1 cellular context compared by ENCODE assay signal in the genomic region with DNA sequence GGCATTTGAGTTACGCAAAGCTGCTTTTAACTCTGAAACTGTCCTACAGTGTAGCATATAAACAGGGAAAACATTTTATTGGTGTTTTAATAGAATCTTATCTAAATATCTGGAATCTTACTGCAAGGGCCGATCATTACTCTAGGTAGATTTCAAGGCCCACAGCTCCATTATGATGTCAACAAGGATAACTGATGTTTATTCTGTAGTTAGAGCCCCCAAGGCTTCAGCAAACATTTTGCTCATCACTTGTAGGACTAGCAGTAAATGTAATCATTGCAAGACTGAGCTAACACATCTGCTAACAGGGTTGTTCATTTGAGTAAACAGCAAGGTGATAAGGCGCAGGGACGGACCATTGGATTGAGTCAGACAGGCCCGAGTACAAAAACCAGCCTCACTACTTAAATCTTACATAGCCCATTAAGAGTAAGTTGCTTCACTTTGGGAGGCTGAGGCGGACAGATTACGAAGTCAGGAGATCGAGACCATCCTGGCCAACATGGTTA.
TF ChIP-seq lines count a peak whose summit lies in the region.

No MANE protein-coding gene starts in this region.

TF ChIP-seq in HepG2, 621 proteins besides CTCF, POLR2A, EP300 and RAD21 (continued from another document and continues in another):
- TF ChIP-seq, protein P1, sequence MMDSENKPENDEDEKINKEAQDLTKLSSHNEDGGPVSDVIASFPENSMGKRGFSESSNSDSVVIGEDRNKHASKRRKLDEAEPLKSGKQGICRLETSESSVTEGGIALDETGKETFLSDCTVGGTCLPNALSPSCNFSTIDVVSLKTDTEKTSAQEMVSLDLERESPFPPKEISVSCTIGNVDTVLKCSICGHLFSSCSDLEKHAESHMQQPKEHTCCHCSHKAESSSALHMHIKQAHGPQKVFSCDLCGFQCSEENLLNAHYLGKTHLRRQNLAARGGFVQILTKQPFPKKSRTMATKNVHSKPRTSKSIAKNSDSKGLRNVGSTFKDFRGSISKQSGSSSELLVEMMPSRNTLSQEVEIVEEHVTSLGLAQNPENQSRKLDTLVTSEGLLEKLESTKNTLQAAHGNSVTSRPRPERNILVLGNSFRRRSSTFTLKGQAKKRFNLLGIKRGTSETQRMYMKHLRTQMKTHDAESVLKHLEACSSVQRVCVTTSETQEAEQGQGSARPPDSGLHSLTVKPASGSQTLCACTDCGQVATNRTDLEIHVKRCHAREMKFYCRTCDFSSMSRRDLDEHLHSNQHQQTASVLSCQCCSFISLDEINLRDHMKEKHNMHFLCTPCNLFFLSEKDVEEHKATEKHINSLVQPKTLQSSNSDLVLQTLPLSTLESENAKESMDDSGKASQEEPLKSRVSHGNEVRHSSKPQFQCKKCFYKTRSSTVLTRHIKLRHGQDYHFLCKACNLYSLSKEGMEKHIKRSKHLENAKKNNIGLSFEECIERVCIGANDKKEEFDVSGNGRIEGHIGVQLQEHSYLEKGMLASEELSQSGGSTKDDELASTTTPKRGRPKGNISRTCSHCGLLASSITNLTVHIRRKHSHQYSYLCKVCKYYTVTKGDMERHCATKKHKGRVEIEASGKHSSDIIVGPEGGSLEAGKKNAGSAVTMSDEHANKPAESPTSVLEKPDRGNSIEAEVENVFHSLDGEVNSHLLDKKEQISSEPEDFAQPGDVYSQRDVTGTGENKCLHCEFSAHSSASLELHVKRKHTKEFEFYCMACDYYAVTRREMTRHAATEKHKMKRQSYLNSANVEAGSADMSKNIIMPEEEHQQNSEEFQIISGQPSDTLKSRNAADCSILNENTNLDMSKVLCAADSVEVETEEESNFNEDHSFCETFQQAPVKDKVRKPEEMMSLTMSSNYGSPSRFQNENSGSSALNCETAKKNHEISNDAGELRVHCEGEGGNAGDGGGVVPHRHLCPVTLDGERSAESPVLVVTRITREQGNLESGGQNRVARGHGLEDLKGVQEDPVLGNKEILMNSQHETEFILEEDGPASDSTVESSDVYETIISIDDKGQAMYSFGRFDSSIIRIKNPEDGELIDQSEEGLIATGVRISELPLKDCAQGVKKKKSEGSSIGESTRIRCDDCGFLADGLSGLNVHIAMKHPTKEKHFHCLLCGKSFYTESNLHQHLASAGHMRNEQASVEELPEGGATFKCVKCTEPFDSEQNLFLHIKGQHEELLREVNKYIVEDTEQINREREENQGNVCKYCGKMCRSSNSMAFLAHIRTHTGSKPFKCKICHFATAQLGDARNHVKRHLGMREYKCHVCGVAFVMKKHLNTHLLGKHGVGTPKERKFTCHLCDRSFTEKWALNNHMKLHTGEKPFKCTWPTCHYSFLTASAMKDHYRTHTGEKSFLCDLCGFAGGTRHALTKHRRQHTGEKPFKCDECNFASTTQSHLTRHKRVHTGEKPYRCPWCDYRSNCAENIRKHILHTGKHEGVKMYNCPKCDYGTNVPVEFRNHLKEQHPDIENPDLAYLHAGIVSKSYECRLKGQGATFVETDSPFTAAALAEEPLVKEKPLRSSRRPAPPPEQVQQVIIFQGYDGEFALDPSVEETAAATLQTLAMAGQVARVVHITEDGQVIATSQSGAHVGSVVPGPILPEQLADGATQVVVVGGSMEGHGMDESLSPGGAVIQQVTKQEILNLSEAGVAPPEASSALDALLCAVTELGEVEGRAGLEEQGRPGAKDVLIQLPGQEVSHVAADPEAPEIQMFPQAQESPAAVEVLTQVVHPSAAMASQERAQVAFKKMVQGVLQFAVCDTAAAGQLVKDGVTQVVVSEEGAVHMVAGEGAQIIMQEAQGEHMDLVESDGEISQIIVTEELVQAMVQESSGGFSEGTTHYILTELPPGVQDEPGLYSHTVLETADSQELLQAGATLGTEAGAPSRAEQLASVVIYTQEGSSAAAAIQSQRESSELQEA (CRISPR knock-in tag; IDR thresholded peaks at IDR 0.05; ENCODE audit: not compliant biosample characterization), result no peak
- TF ChIP-seq FOXP1 (IDR thresholded peaks at IDR 0.05) (peak; percentile 92), FOXP1 (CRISPR knock-in tag; IDR thresholded peaks at IDR 0.05) (peak; percentile 98), SNRNP70 (IDR thresholded peaks at IDR 0.05; ENCODE audit: low read depth, low read length) (no peak), KMT2B (CRISPR knock-in tag; IDR thresholded peaks at IDR 0.05) (peak; percentile 25; the same call in 1 of the 2 replicates), MTF1 (CRISPR knock-in tag; IDR thresholded peaks at IDR 0.05) (no peak), ZNF556 (CRISPR knock-in tag; IDR thresholded peaks at IDR 0.05; ENCODE audit: borderline replicate concordance) (peak; percentile 40; the same call in 1 of the 2 replicates), NFATC3 (CRISPR knock-in tag; IDR thresholded peaks at IDR 0.05) (0 out of 2 replicates have a peak, but pooled peaks have one; percentile 83), NFE2L2 (IDR thresholded peaks at IDR 0.05; ENCODE audit: low read length) (no peak), ZSCAN9 (CRISPR knock-in tag; IDR thresholded peaks at IDR 0.05; ENCODE audit: borderline replicate concordance) (no peak), CC2D1A (CRISPR knock-in tag; IDR thresholded peaks at IDR 0.05) (no peak), KLF9 (CRISPR knock-in tag; IDR thresholded peaks at IDR 0.05; ENCODE audit: low read depth) (no peak), DNMT3B (CRISPR knock-in tag; conservative IDR thresholded peaks at IDR 0.05) (no peak), ZNF724P (CRISPR knock-in tag; IDR thresholded peaks at IDR 0.05; ENCODE audit: borderline replicate concordance) (no peak), ZNF44 (CRISPR knock-in tag; IDR thresholded peaks at IDR 0.05) (0 out of 2 replicates have a peak, but pooled peaks have one; percentile 87), SOX13 (IDR thresholded peaks at IDR 0.05) (peak; percentile 91), SOX13 (CRISPR knock-in tag; conservative IDR thresholded peaks at IDR 0.05 in 1 of 2, IDR thresholded peaks at IDR 0.05 in 1 of 2) (peak in 1 of 2 experiments; percentile 95; a peak in 2 of 4 replicates), KAT8 (CRISPR knock-in tag; IDR thresholded peaks at IDR 0.05) (peak; percentile 73), NR2F2 (IDR thresholded peaks at IDR 0.05; ENCODE audit: borderline replicate concordance, low read depth) (peak; percentile 80; the same call in 1 of the 2 replicates), DR1 (CRISPR knock-in tag; IDR thresholded peaks at IDR 0.05) (no peak), HCFC1 (IDR thresholded peaks at IDR 0.05; ENCODE audit: low read depth, low read length) (no peak), JUN (CRISPR knock-in tag; IDR thresholded peaks at IDR 0.05) (peak; percentile 81), ARHGAP35 (CRISPR knock-in tag; IDR thresholded peaks at IDR 0.05; ENCODE audit: borderline replicate concordance) (no peak), ZNF616 (CRISPR knock-in tag; IDR thresholded peaks at IDR 0.05; ENCODE audit: low read depth) (no peak), MTF2 (CRISPR knock-in tag; IDR thresholded peaks at IDR 0.05; ENCODE audit: borderline replicate concordance) (no peak), IRX3 (CRISPR knock-in tag; IDR thresholded peaks at IDR 0.05; ENCODE audit: borderline replicate concordance, low read depth) (no peak), MAFG (CRISPR knock-in tag; IDR thresholded peaks at IDR 0.05) (no peak), NFE2 (CRISPR knock-in tag; IDR thresholded peaks at IDR 0.05) (no peak), RNF2 (conservative IDR thresholded peaks at IDR 0.05; ENCODE audit: low read depth) (no peak), SMAD9 (CRISPR knock-in tag; IDR thresholded peaks at IDR 0.05) (no peak)
- TF ChIP-seq, protein P2, sequence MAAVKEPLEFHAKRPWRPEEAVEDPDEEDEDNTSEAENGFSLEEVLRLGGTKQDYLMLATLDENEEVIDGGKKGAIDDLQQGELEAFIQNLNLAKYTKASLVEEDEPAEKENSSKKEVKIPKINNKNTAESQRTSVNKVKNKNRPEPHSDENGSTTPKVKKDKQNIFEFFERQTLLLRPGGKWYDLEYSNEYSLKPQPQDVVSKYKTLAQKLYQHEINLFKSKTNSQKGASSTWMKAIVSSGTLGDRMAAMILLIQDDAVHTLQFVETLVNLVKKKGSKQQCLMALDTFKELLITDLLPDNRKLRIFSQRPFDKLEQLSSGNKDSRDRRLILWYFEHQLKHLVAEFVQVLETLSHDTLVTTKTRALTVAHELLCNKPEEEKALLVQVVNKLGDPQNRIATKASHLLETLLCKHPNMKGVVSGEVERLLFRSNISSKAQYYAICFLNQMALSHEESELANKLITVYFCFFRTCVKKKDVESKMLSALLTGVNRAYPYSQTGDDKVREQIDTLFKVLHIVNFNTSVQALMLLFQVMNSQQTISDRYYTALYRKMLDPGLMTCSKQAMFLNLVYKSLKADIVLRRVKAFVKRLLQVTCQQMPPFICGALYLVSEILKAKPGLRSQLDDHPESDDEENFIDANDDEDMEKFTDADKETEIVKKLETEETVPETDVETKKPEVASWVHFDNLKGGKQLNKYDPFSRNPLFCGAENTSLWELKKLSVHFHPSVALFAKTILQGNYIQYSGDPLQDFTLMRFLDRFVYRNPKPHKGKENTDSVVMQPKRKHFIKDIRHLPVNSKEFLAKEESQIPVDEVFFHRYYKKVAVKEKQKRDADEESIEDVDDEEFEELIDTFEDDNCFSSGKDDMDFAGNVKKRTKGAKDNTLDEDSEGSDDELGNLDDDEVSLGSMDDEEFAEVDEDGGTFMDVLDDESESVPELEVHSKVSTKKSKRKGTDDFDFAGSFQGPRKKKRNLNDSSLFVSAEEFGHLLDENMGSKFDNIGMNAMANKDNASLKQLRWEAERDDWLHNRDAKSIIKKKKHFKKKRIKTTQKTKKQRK (IDR thresholded peaks at IDR 0.05; ENCODE audit: low read length), result no peak
- TF ChIP-seq, protein P3, sequence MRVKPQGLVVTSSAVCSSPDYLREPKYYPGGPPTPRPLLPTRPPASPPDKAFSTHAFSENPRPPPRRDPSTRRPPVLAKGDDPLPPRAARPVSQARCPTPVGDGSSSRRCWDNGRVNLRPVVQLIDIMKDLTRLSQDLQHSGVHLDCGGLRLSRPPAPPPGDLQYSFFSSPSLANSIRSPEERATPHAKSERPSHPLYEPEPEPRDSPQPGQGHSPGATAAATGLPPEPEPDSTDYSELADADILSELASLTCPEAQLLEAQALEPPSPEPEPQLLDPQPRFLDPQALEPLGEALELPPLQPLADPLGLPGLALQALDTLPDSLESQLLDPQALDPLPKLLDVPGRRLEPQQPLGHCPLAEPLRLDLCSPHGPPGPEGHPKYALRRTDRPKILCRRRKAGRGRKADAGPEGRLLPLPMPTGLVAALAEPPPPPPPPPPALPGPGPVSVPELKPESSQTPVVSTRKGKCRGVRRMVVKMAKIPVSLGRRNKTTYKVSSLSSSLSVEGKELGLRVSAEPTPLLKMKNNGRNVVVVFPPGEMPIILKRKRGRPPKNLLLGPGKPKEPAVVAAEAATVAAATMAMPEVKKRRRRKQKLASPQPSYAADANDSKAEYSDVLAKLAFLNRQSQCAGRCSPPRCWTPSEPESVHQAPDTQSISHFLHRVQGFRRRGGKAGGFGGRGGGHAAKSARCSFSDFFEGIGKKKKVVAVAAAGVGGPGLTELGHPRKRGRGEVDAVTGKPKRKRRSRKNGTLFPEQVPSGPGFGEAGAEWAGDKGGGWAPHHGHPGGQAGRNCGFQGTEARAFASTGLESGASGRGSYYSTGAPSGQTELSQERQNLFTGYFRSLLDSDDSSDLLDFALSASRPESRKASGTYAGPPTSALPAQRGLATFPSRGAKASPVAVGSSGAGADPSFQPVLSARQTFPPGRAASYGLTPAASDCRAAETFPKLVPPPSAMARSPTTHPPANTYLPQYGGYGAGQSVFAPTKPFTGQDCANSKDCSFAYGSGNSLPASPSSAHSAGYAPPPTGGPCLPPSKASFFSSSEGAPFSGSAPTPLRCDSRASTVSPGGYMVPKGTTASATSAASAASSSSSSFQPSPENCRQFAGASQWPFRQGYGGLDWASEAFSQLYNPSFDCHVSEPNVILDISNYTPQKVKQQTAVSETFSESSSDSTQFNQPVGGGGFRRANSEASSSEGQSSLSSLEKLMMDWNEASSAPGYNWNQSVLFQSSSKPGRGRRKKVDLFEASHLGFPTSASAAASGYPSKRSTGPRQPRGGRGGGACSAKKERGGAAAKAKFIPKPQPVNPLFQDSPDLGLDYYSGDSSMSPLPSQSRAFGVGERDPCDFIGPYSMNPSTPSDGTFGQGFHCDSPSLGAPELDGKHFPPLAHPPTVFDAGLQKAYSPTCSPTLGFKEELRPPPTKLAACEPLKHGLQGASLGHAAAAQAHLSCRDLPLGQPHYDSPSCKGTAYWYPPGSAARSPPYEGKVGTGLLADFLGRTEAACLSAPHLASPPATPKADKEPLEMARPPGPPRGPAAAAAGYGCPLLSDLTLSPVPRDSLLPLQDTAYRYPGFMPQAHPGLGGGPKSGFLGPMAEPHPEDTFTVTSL (CRISPR knock-in tag; IDR thresholded peaks at IDR 0.05; ENCODE audit: borderline replicate concordance), result peak; percentile 99
- TF ChIP-seq, protein P4, sequence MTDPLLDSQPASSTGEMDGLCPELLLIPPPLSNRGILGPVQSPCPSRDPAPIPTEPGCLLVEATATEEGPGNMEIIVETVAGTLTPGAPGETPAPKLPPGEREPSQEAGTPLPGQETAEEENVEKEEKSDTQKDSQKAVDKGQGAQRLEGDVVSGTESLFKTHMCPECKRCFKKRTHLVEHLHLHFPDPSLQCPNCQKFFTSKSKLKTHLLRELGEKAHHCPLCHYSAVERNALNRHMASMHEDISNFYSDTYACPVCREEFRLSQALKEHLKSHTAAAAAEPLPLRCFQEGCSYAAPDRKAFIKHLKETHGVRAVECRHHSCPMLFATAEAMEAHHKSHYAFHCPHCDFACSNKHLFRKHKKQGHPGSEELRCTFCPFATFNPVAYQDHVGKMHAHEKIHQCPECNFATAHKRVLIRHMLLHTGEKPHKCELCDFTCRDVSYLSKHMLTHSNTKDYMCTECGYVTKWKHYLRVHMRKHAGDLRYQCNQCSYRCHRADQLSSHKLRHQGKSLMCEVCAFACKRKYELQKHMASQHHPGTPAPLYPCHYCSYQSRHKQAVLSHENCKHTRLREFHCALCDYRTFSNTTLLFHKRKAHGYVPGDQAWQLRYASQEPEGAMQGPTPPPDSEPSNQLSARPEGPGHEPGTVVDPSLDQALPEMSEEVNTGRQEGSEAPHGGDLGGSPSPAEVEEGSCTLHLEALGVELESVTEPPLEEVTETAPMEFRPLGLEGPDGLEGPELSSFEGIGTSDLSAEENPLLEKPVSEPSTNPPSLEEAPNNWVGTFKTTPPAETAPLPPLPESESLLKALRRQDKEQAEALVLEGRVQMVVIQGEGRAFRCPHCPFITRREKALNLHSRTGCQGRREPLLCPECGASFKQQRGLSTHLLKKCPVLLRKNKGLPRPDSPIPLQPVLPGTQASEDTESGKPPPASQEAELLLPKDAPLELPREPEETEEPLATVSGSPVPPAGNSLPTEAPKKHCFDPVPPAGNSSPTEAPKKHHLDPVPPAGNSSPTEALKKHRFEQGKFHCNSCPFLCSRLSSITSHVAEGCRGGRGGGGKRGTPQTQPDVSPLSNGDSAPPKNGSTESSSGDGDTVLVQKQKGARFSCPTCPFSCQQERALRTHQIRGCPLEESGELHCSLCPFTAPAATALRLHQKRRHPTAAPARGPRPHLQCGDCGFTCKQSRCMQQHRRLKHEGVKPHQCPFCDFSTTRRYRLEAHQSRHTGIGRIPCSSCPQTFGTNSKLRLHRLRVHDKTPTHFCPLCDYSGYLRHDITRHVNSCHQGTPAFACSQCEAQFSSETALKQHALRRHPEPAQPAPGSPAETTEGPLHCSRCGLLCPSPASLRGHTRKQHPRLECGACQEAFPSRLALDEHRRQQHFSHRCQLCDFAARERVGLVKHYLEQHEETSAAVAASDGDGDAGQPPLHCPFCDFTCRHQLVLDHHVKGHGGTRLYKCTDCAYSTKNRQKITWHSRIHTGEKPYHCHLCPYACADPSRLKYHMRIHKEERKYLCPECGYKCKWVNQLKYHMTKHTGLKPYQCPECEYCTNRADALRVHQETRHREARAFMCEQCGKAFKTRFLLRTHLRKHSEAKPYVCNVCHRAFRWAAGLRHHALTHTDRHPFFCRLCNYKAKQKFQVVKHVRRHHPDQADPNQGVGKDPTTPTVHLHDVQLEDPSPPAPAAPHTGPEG (CRISPR knock-in tag; IDR thresholded peaks at IDR 0.05), result no peak
